34 cellular contexts compared by ENCODE assay signal in the genomic region with DNA sequence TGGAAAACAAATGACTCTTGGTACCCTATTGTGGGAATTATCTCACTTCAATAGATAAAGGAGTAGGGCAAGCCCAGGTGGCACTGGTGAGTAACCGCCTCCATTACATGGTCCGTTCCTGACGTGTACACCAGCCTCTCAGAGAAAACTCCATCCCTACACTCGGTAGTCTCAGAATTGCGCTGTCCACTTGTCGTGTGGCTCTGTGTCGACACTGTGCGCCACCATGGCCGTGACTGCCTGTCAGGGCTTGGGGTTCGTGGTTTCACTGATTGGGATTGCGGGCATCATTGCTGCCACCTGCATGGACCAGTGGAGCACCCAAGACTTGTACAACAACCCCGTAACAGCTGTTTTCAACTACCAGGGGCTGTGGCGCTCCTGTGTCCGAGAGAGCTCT. TPM values are rescaled to one million over a fixed set of nuclear protein-coding genes. Genes with fewer than 3 reads are reported as not detected.
"Had no signal": no experiment of that assay in that cellular context is flagged by ENCODE, and none has a peak within 500 bp of the region (broad histone marks: within the 10 kb centered on the region; RNA-seq: fewer than 3 reads in every experiment).

No MANE protein-coding gene starts in this region.

- H3K9me3 ChIP-seq: neutrophil, right lobe of liver had no signal

- H3K27me3 Mint-ChIP-seq: activated naive CD4-positive, alpha-beta T cell treated with anti-CD3 and anti-CD28 coated beads, Interleukin-2, amount 10 ng/mL, durations not matched to agents 7 days and 5 days had no signal

- H3K27ac Mint-ChIP-seq: activated naive CD4-positive, alpha-beta T cell treated with anti-CD3 and anti-CD28 coated beads, Interleukin-2, amount 10 ng/mL, durations not matched to agents 7 days and 5 days; activated naive CD8-positive, alpha-beta T cell treated with anti-CD3 and anti-CD28 coated beads, Interleukin-2, amount 50 U/mL, for 24 hours; activated T-cell treated with anti-CD3 and anti-CD28 coated beads, Interleukin-2, amount 50 U/mL, for 24 hours; natural killer cell treated with Interleukin-12 subunit alpha and Interleukin-12 subunit beta and Interleukin-15 and Interleukin-18, amount 100 ng/mL, for 72 hours; stimulated activated effector memory CD8-positive, alpha-beta T cell treated with anti-CD3 and anti-CD28 coated beads, Interleukin-12 subunit alpha, Interleukin-12 subunit beta, amount 100 ng/mL, for 72 hours; stimulated activated naive CD8-positive, alpha-beta T cell treated with anti-CD3 and anti-CD28 coated beads, Interleukin-15, Interleukin-2, amounts not matched to agents 100 ng/mL and 50 ng/mL, for 24 hours; T-helper 17 cell had no signal

- H3K27me3 ChIP-seq: breast epithelium, heart left ventricle, neutrophil, right lobe of liver, upper lobe of left lung, vagina had no signal

- ATAC-seq: activated CD4-positive, CD25-positive, alpha-beta regulatory T cell treated with anti-CD3 and anti-CD28 coated beads, Interleukin-2, amount 50 U/mL, for 24 hours; activated naive CD8-positive, alpha-beta T cell treated with anti-CD3 and anti-CD28 coated beads, Interleukin-2, amount 50 U/mL, for 24 hours; esophagus mucosa; heart left ventricle; right lobe of liver; stimulated activated effector memory CD8-positive, alpha-beta T cell treated with anti-CD3 and anti-CD28 coated beads, Interleukin-12 subunit alpha, Interleukin-12 subunit beta, amount 100 ng/mL, for 72 hours; T-helper 17 cell had no signal

- H3K4me3 Mint-ChIP-seq: activated naive CD4-positive, alpha-beta T cell treated with anti-CD3 and anti-CD28 coated beads, Interleukin-2, amount 10 ng/mL, durations not matched to agents 7 days and 5 days; activated naive CD8-positive, alpha-beta T cell treated with anti-CD3 and anti-CD28 coated beads, Interleukin-2, amount 50 U/mL, for 24 hours; activated T-cell treated with anti-CD3 and anti-CD28 coated beads, Interleukin-2, amount 50 U/mL, for 24 hours; natural killer cell treated with Interleukin-12 subunit alpha and Interleukin-12 subunit beta and Interleukin-15 and Interleukin-18, amount 100 ng/mL, for 72 hours; stimulated activated effector memory CD8-positive, alpha-beta T cell treated with anti-CD3 and anti-CD28 coated beads, Interleukin-12 subunit alpha, Interleukin-12 subunit beta, amount 100 ng/mL, for 72 hours; stimulated activated naive CD8-positive, alpha-beta T cell treated with anti-CD3 and anti-CD28 coated beads, Interleukin-15, Interleukin-2, amounts not matched to agents 100 ng/mL and 50 ng/mL, for 24 hours; T-helper 17 cell had no signal

- H3K4me1 Mint-ChIP-seq: activated naive CD4-positive, alpha-beta T cell treated with anti-CD3 and anti-CD28 coated beads, Interleukin-2, amount 10 ng/mL, durations not matched to agents 7 days and 5 days; activated naive CD8-positive, alpha-beta T cell treated with anti-CD3 and anti-CD28 coated beads, Interleukin-2, amount 50 U/mL, for 24 hours; stimulated activated effector memory CD8-positive, alpha-beta T cell treated with anti-CD3 and anti-CD28 coated beads, Interleukin-12 subunit alpha, Interleukin-12 subunit beta, amount 100 ng/mL, for 72 hours; T-helper 17 cell had no signal

- H3K36me3 ChIP-seq: breast epithelium, heart left ventricle, neutrophil, right lobe of liver, upper lobe of left lung, vagina, WERI-Rb-1 had no signal

- H3K36me3 Mint-ChIP-seq: activated naive CD4-positive, alpha-beta T cell treated with anti-CD3 and anti-CD28 coated beads, Interleukin-2, amount 10 ng/mL, durations not matched to agents 7 days and 5 days; stimulated activated effector memory CD8-positive, alpha-beta T cell treated with anti-CD3 and anti-CD28 coated beads, Interleukin-12 subunit alpha, Interleukin-12 subunit beta, amount 100 ng/mL, for 72 hours had no signal

- DNase-seq: activated CD4-positive, alpha-beta T cell treated with anti-CD3 and anti-CD28 coated beads for 48 hours; activated CD4-positive, alpha-beta T cell treated with anti-CD3 and anti-CD28 coated beads, Interleukin-2, amount 50 U/mL, for 48 hours; activated CD8-positive, alpha-beta memory T cell treated with anti-CD3 and anti-CD28 coated beads for 24 hours; activated CD8-positive, alpha-beta memory T cell treated with anti-CD3 and anti-CD28 coated beads, Interleukin-2, amount 50 U/mL, for 4 hours; activated gamma-delta T cell; activated naive CD4-positive, alpha-beta T cell treated with anti-CD3 and anti-CD28 coated beads, Interleukin-2, amount 10 ng/mL, durations not matched to agents 7 days and 5 days; activated naive CD8-positive, alpha-beta T cell treated with anti-CD3 and anti-CD28 coated beads, Interleukin-2, amount 50 U/mL, for 24 hours; activated T-cell treated with anti-CD3 and anti-CD28 coated beads, Interleukin-2, amount 50 U/mL, for 24 hours; amygdala; central memory CD4-positive, alpha-beta T cell; foreskin fibroblast; heart left ventricle; mesendoderm; right lobe of liver; stimulated activated CD4-positive, alpha-beta T cell treated with anti-CD3 and anti-CD28 coated beads, Interleukin-4, amount 100 ng/mL, for 24 hours; substantia nigra; T-helper 17 cell; T1000; WERI-Rb-1 had no signal

- H3K4me1 ChIP-seq: breast epithelium, heart left ventricle, right lobe of liver, upper lobe of left lung, vagina had no signal

- H3K27ac ChIP-seq: breast epithelium, heart left ventricle, neutrophil, right lobe of liver, skin epidermis, upper lobe of left lung, vagina, WERI-Rb-1 had no signal

- H3K4me3 ChIP-seq: breast epithelium, heart left ventricle, right lobe of liver, skin epidermis, upper lobe of left lung, vagina had no signal

RNA-seq across cellular contexts. Expression of a gene that starts 11.3 kb away (rescaled TPM):
- total RNA-seq: breast epithelium; esophagus mucosa; heart left ventricle; kidney epithelial cell; myocyte; natural killer cell treated with Interleukin-12 subunit alpha and Interleukin-12 subunit beta and Interleukin-15 and Interleukin-18, amount 100 ng/mL, for 72 hours; osteocyte; posterior vena cava; renal cortical epithelial cell; right lobe of liver; T-helper 17 cell; vagina had no signal
